1 cellular context compared by ENCODE assay signal in the genomic region with DNA sequence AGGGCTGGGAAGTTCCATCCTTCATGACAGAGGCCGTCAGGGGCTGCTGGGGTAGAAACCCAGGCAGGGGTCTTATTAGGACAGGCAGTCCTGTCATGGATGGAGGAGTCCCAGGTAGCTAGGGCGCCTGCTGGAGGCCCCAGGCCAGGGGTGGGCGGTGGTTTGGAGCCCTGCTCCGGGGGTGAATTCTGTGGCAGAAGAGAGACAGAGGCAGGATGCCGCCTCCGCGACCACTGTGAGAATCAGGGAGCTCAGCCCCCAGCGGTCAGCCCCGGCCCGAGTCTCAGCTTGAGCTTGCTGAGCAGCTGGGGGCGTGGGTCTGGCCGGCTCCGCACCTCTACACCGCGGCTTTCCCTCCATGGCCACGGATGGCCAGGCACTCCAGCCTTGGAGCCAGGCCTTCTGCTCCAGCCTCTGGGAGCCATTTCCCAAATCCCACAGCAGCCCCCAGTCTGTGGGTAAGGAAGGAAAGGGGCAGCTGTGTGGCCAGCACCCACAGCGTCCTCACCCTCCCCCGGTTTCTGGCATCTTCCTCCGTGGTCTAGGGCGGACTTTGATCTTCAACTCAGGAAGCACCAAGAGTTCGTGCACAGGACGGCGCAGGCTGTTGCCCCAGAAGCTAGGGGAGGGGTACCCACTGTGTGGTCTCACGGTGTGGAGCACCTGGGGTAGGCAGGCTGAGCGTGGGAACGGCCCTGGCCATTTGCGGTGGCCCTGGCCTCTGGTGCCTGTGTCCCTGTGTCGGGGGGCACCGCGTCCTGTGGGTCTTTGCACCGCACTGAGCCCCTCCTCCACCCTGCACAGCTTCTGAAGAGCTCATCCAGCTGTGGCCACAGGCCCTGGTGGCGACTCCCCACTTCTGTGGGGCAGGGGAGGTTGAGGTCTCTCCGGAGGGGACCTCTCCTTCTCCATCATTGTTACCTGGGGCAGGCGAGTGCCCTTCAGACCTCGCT.
TF ChIP-seq lines count a peak whose summit lies in the region.

No MANE protein-coding gene starts in this region.

TF ChIP-seq in HepG2, 621 proteins besides CTCF, POLR2A, EP300 and RAD21 (continued from another document and continues in another):
- TF ChIP-seq ZSCAN5A (CRISPR knock-in tag; IDR thresholded peaks at IDR 0.05; ENCODE audit: borderline replicate concordance) = no peak
- no peak for TF ChIP-seq ZNF816 (CRISPR knock-in tag; IDR thresholded peaks at IDR 0.05; ENCODE audit: borderline replicate concordance)
- no peak for TF ChIP-seq ARID2 (CRISPR knock-in tag; IDR thresholded peaks at IDR 0.05; ENCODE audit: borderline replicate concordance)
- TF ChIP-seq, protein P1, sequence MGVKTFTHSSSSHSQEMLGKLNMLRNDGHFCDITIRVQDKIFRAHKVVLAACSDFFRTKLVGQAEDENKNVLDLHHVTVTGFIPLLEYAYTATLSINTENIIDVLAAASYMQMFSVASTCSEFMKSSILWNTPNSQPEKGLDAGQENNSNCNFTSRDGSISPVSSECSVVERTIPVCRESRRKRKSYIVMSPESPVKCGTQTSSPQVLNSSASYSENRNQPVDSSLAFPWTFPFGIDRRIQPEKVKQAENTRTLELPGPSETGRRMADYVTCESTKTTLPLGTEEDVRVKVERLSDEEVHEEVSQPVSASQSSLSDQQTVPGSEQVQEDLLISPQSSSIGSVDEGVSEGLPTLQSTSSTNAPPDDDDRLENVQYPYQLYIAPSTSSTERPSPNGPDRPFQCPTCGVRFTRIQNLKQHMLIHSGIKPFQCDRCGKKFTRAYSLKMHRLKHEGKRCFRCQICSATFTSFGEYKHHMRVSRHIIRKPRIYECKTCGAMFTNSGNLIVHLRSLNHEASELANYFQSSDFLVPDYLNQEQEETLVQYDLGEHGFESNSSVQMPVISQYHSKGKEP (CRISPR knock-in tag; IDR thresholded peaks at IDR 0.05) = no peak
- TF ChIP-seq ZNF260 (CRISPR knock-in tag; IDR thresholded peaks at IDR 0.05; ENCODE audit: borderline replicate concordance, low read depth) = no peak
- no peak for TF ChIP-seq TBX3 (IDR thresholded peaks at IDR 0.05; ENCODE audit: borderline replicate concordance)
- no peak for TF ChIP-seq ZFP37 (CRISPR knock-in tag; IDR thresholded peaks at IDR 0.05; ENCODE audit: borderline replicate concordance)
- TF ChIP-seq CREB1 (IDR thresholded peaks at IDR 0.05) = no peak
- no peak for TF ChIP-seq CREB1 (CRISPR knock-in tag; IDR thresholded peaks at IDR 0.05)
- no peak for TF ChIP-seq ZFP36L1 (CRISPR knock-in tag; IDR thresholded peaks at IDR 0.05)
- TF ChIP-seq ZNF619 (CRISPR knock-in tag; IDR thresholded peaks at IDR 0.05) = no peak
- TF ChIP-seq, protein P2, sequence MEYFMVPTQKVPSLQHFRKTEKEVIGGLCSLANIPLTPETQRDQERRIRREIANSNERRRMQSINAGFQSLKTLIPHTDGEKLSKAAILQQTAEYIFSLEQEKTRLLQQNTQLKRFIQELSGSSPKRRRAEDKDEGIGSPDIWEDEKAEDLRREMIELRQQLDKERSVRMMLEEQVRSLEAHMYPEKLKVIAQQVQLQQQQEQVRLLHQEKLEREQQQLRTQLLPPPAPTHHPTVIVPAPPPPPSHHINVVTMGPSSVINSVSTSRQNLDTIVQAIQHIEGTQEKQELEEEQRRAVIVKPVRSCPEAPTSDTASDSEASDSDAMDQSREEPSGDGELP (IDR thresholded peaks at IDR 0.05; ENCODE audit: borderline replicate concordance, low read depth) = peak; percentile 40; the same call in 1 of the 2 replicates
- TF ChIP-seq ZNF773 (CRISPR knock-in tag; IDR thresholded peaks at IDR 0.05; ENCODE audit: borderline replicate concordance) = no peak
- no peak for TF ChIP-seq PRPF4 (IDR thresholded peaks at IDR 0.05; ENCODE audit: low read depth, low read length, poor library complexity, severe bottlenecking)
- no peak for TF ChIP-seq NBN (conservative IDR thresholded peaks at IDR 0.05)
- no peak for TF ChIP-seq ZNF782 (CRISPR knock-in tag; IDR thresholded peaks at IDR 0.05; ENCODE audit: borderline replicate concordance)
- peak; percentile 54 for TF ChIP-seq NCOR1 (IDR thresholded peaks at IDR 0.05; ENCODE audit: borderline replicate concordance, low read length)
- TF ChIP-seq ZNF839 (CRISPR knock-in tag; IDR thresholded peaks at IDR 0.05; ENCODE audit: borderline replicate concordance) = no peak
- no peak for TF ChIP-seq ZNF17 (CRISPR knock-in tag; IDR thresholded peaks at IDR 0.05)
- TF ChIP-seq, protein P3, sequence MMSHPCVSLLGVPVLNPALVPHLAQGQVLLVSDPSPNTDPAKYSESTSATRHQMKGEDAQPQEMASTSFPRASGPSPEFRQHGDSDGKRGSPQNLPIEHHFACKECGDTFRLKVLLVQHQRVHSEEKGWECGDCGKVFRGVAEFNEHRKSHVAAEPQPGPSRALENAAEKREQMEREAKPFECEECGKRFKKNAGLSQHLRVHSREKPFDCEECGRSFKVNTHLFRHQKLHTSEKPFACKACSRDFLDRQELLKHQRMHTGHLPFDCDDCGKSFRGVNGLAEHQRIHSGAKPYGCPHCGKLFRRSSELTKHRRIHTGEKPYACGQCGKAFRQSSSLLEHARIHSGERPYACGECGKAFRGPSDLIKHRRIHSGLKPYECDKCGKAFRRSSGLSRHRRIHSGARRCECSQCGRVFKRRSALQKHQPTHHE (CRISPR knock-in tag; IDR thresholded peaks at IDR 0.05; ENCODE audit: borderline replicate concordance) = no peak
- TF ChIP-seq ZNF33B (CRISPR knock-in tag; IDR thresholded peaks at IDR 0.05) = 0 out of 2 replicates have a peak, but pooled peaks have one; percentile 40
- TF ChIP-seq, protein P4, sequence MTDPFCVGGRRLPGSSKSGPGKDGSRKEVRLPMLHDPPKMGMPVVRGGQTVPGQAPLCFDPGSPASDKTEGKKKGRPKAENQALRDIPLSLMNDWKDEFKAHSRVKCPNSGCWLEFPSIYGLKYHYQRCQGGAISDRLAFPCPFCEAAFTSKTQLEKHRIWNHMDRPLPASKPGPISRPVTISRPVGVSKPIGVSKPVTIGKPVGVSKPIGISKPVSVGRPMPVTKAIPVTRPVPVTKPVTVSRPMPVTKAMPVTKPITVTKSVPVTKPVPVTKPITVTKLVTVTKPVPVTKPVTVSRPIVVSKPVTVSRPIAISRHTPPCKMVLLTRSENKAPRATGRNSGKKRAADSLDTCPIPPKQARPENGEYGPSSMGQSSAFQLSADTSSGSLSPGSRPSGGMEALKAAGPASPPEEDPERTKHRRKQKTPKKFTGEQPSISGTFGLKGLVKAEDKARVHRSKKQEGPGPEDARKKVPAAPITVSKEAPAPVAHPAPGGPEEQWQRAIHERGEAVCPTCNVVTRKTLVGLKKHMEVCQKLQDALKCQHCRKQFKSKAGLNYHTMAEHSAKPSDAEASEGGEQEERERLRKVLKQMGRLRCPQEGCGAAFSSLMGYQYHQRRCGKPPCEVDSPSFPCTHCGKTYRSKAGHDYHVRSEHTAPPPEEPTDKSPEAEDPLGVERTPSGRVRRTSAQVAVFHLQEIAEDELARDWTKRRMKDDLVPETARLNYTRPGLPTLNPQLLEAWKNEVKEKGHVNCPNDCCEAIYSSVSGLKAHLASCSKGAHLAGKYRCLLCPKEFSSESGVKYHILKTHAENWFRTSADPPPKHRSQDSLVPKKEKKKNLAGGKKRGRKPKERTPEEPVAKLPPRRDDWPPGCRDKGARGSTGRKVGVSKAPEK (CRISPR knock-in tag; IDR thresholded peaks at IDR 0.05; ENCODE audit: borderline replicate concordance) = peak; percentile 96; the same call in 1 of the 2 replicates
- TF ChIP-seq THAP11 (CRISPR knock-in tag; IDR thresholded peaks at IDR 0.05) = peak; percentile 36; the same call in 1 of the 2 replicates
- TF ChIP-seq SMARCC2 (IDR thresholded peaks at IDR 0.05) = no peak
- TF ChIP-seq, protein P5, sequence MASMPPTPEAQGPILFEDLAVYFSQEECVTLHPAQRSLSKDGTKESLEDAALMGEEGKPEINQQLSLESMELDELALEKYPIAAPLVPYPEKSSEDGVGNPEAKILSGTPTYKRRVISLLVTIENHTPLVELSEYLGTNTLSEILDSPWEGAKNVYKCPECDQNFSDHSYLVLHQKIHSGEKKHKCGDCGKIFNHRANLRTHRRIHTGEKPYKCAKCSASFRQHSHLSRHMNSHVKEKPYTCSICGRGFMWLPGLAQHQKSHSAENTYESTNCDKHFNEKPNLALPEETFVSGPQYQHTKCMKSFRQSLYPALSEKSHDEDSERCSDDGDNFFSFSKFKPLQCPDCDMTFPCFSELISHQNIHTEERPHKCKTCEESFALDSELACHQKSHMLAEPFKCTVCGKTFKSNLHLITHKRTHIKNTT (CRISPR knock-in tag; IDR thresholded peaks at IDR 0.05) = no peak
- no peak for TF ChIP-seq POLR2AphosphoS2 (IDR thresholded peaks at IDR 0.05; ENCODE audit: low read depth, low read length)
- TF ChIP-seq RBM22 (optimal IDR thresholded peaks at IDR 0.05; ENCODE audit: low read length) = no peak
- TF ChIP-seq FOSL2 (CRISPR knock-in tag; IDR thresholded peaks at IDR 0.05) = 0 out of 2 replicates have a peak, but pooled peaks have one; percentile 6
- TF ChIP-seq JDP2 (CRISPR knock-in tag; IDR thresholded peaks at IDR 0.05; ENCODE audit: borderline replicate concordance) = no peak
- no peak for TF ChIP-seq ZNF234 (CRISPR knock-in tag; conservative IDR thresholded peaks at IDR 0.05)
- peak; percentile 96 for TF ChIP-seq ZBTB7A (CRISPR knock-in tag; IDR thresholded peaks at IDR 0.05)
- TF ChIP-seq RELA (CRISPR knock-in tag; IDR thresholded peaks at IDR 0.05) = no peak
- no peak for TF ChIP-seq TCF7L2 (IDR thresholded peaks at IDR 0.05; ENCODE audit: low read depth, low read length)
- TF ChIP-seq ZNF451 (CRISPR knock-in tag; IDR thresholded peaks at IDR 0.05) = peak; percentile 75; the same call in 1 of the 2 replicates
- TF ChIP-seq, protein P6, sequence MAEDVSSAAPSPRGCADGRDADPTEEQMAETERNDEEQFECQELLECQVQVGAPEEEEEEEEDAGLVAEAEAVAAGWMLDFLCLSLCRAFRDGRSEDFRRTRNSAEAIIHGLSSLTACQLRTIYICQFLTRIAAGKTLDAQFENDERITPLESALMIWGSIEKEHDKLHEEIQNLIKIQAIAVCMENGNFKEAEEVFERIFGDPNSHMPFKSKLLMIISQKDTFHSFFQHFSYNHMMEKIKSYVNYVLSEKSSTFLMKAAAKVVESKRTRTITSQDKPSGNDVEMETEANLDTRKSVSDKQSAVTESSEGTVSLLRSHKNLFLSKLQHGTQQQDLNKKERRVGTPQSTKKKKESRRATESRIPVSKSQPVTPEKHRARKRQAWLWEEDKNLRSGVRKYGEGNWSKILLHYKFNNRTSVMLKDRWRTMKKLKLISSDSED (CRISPR knock-in tag; IDR thresholded peaks at IDR 0.05) = no peak
- no peak for TF ChIP-seq NCOA1 (CRISPR knock-in tag; IDR thresholded peaks at IDR 0.05)
- no peak for TF ChIP-seq ZNF124 (CRISPR knock-in tag; IDR thresholded peaks at IDR 0.05)
- peak; percentile 55; the same call in 1 of the 2 replicates for TF ChIP-seq ZNF224 (CRISPR knock-in tag; IDR thresholded peaks at IDR 0.05)
- no peak for TF ChIP-seq MLXIP (CRISPR knock-in tag; IDR thresholded peaks at IDR 0.05; ENCODE audit: borderline replicate concordance)
- TF ChIP-seq DMTF1 (CRISPR knock-in tag; IDR thresholded peaks at IDR 0.05) = no peak
- TF ChIP-seq, protein P7, sequence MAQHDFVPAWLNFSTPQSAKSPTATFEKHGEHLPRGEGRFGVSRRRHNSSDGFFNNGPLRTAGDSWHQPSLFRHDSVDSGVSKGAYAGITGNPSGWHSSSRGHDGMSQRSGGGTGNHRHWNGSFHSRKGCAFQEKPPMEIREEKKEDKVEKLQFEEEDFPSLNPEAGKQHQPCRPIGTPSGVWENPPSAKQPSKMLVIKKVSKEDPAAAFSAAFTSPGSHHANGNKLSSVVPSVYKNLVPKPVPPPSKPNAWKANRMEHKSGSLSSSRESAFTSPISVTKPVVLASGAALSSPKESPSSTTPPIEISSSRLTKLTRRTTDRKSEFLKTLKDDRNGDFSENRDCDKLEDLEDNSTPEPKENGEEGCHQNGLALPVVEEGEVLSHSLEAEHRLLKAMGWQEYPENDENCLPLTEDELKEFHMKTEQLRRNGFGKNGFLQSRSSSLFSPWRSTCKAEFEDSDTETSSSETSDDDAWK (CRISPR knock-in tag; IDR thresholded peaks at IDR 0.05) = no peak
- TF ChIP-seq U2AF1 (optimal IDR thresholded peaks at IDR 0.05; ENCODE audit: low read depth, low read length) = no peak
- TF ChIP-seq ZNF549 (CRISPR knock-in tag; IDR thresholded peaks at IDR 0.05) = no peak
